In genomic region chr1:39368045-39368444, GRCh38 we compare ENCODE assay signal across 17 cellular contexts.
DNase-seq lines count a peak whose midpoint lies in the region; ATAC-seq and TF ChIP-seq lines count a peak whose summit lies in the region.
"Had no signal": no experiment of that assay in that cellular context is flagged by ENCODE, and none has a peak within 500 bp of the region (broad histone marks: within the 10 kb centered on the region; RNA-seq: fewer than 3 reads in every experiment).

No MANE protein-coding gene starts in this region.

- H3K4me1 Mint-ChIP-seq in activated CD8-positive, alpha-beta T cell treated with anti-CD3 and anti-CD28 coated beads for 36 hours (ENCODE audit: low read depth), result no peaks in the 10 kb centered on the region
- H3K4me1 Mint-ChIP-seq: CD8-positive, alpha-beta memory T cell had no signal

- H3K4me1 ChIP-seq in cardiac muscle cell (ENCODE audit: low read depth) (peaks cover 5% of the 10 kb centered on the region), heart left ventricle (peaks cover 0 to 10% (median 1%) of the 10 kb centered on the region in 12 donors)
- H3K4me1 ChIP-seq: BLaER1 had no signal

- H3K36me3 Mint-ChIP-seq in activated CD8-positive, alpha-beta T cell treated with anti-CD3 and anti-CD28 coated beads for 36 hours (ENCODE audit: low read depth), result peaks cover 51% of the 10 kb centered on the region

- POLR2A ChIA-PET in activated CD8-positive, alpha-beta T cell treated with anti-CD3 and anti-CD28 coated beads for 36 hours (lab: Charles Lee), result interaction anchor here (0.6 kb wide), 1 partner anchor 189 kb away, joined by 3 read pairs; no protein-coding TSS in a partner anchor

- WGBS in heart left ventricle, 4 donors, result 90 to 100% (median 93%) methylated on average over 1 of the region's 1 CpG

- no peaks in the 10 kb centered on the region for H3K9me3 Mint-ChIP-seq in activated CD8-positive, alpha-beta T cell treated with anti-CD3 and anti-CD28 coated beads for 36 hours
- H3K9me3 Mint-ChIP-seq: CD8-positive, alpha-beta memory T cell had no signal

- TF ChIP-seq CTCF in cardiac muscle cell (IDR thresholded peaks at IDR 0.05; ENCODE audit: low read depth, low read length) (no peak), heart left ventricle (IDR thresholded peaks at IDR 0.05) (no peak), GM13976 (IDR thresholded peaks at IDR 0.05; ENCODE audit: borderline replicate concordance, control extremely low read depth, extremely low read depth, insufficient read depth, missing control alignments) (no peak)
- no peak for TF ChIP-seq CTCF in activated CD8-positive, alpha-beta T cell treated with anti-CD3 and anti-CD28 coated beads for 36 hours (IDR thresholded peaks at IDR 0.05)

- DNase-seq in cardiac muscle cell (ENCODE audit: low read depth in 1 of 2, low spot score in 1 of 2) (no peak), heart left ventricle (no peak), myocyte (ENCODE audit: low read depth) (peak; percentile 65), GM13976 (ENCODE audit: low spot score) (no peak)
- no peak for DNase-seq in activated CD8-positive, alpha-beta T cell treated with anti-CD3 and anti-CD28 coated beads for 36 hours
- DNase-seq: CD8-positive, alpha-beta memory T cell; DND-41; MV-4-11; NCI-H1417 treated with DMSO at 0.1 percent for 48 hours; NCI-H1930; NCI-H446 treated with DMSO at 0.1 percent for 48 hours; PC-3 had no signal

- TF ChIP-seq POLR2A in heart left ventricle (IDR thresholded peaks at IDR 0.05), result no peak

- peaks cover 57% of the 10 kb centered on the region for H3K36me3 ChIP-seq in cardiac muscle cell
- H3K36me3 ChIP-seq in heart left ventricle, result peaks cover 0 to 99% (median 96%) of the 10 kb centered on the region in 9 donors

- CTCF ChIA-PET in activated CD8-positive, alpha-beta T cell treated with anti-CD3 and anti-CD28 coated beads for 36 hours (lab: Charles Lee), result interaction anchor here (0.6 to 1.4 kb wide), 5 partner anchors 10 to 176 kb away, joined by 3 to 4 read pairs (median 3); no protein-coding TSS in a partner anchor

- H3K27me3 Mint-ChIP-seq in activated CD8-positive, alpha-beta T cell treated with anti-CD3 and anti-CD28 coated beads for 36 hours, result no peaks in the 10 kb centered on the region
- H3K27me3 Mint-ChIP-seq: CD8-positive, alpha-beta memory T cell had no signal

- intact Hi-C loops in heart left ventricle (cut with DNase I), result loop anchor here in 3 of 10 donors (5.0 to 10.0 kb wide), 3 partner anchors 47 to 184 kb away; no protein-coding TSS in a partner anchor
- intact Hi-C loops in activated CD8-positive, alpha-beta T cell treated with anti-CD3 and anti-CD28 coated beads for 36 hours (cut with micrococcal nuclease), result no loop called here

- no peak for ATAC-seq in heart left ventricle
- no peak for ATAC-seq in activated CD8-positive, alpha-beta T cell treated with anti-CD3 and anti-CD28 coated beads for 36 hours
- no peak for ATAC-seq in HG03442 (IDR thresholded peaks at IDR 0.05; ENCODE audit: unreplicated experiment)
- ATAC-seq in SK-N-SH treated with all-trans-retinoic acid at 6 μM for 48 hours, result no peak
- ATAC-seq: HCT116, K562, PC-3 had no signal

- H3K27me3 ChIP-seq in cardiac muscle cell, result no peaks in the 10 kb centered on the region
- H3K27me3 ChIP-seq in heart left ventricle, result no peaks in the 10 kb centered on the region
- H3K27me3 ChIP-seq: BLaER1 had no signal

- no peaks in the 10 kb centered on the region for H3K9me3 ChIP-seq in cardiac muscle cell (ENCODE audit: low read depth)
- no peaks in the 10 kb centered on the region for H3K9me3 ChIP-seq in heart left ventricle
- H3K9me3 ChIP-seq: BLaER1 had no signal

- no peak overlapping the region for H3K4me3 ChIP-seq in cardiac muscle cell
- H3K4me3 ChIP-seq in heart left ventricle, result no peak overlapping the region
- H3K4me3 ChIP-seq: BLaER1, K562 had no signal

- in situ Hi-C loops in GM13976 (cut with MboI; ENCODE audit: low sequenced_read_pairs, unreplicated experiment), result no loop called here

- H3K27ac Mint-ChIP-seq in activated CD8-positive, alpha-beta T cell treated with anti-CD3 and anti-CD28 coated beads for 36 hours, result peak overlapping the region; percentile 59

- H3K4me3 Mint-ChIP-seq in activated CD8-positive, alpha-beta T cell treated with anti-CD3 and anti-CD28 coated beads for 36 hours, result no peak overlapping the region
- H3K4me3 Mint-ChIP-seq: CD8-positive, alpha-beta memory T cell had no signal

- H3K27ac ChIP-seq in cardiac muscle cell (peak overlapping the region; percentile 28), heart left ventricle (peak overlapping the region in 1 of 12 donors; percentile 63)
- H3K27ac ChIP-seq: BLaER1 had no signal

TF ChIP-seq in SK-N-SH treated with all-trans-retinoic acid at 6 μM for 48 hours, 23 proteins besides CTCF, POLR2A, EP300 and RAD21:
- TF ChIP-seq ZFP3 (CRISPR knock-in tag; IDR thresholded peaks at IDR 0.05), result no peak
- no peak for TF ChIP-seq ZNF8 (CRISPR knock-in tag; IDR thresholded peaks at IDR 0.05)
- no peak for TF ChIP-seq PATZ1 (CRISPR knock-in tag; IDR thresholded peaks at IDR 0.05; ENCODE audit: borderline replicate concordance)
- no peak for TF ChIP-seq ARNTL (CRISPR knock-in tag; IDR thresholded peaks at IDR 0.05; ENCODE audit: borderline replicate concordance, low read depth)
- TF ChIP-seq POU6F1 (CRISPR knock-in tag; IDR thresholded peaks at IDR 0.05; ENCODE audit: borderline replicate concordance, low read depth), result no peak
- no peak for TF ChIP-seq ZNF70 (CRISPR knock-in tag; IDR thresholded peaks at IDR 0.05)
- no peak for TF ChIP-seq SNAI2 (CRISPR knock-in tag; IDR thresholded peaks at IDR 0.05)
- TF ChIP-seq TSHZ2 (CRISPR knock-in tag; IDR thresholded peaks at IDR 0.05), result no peak
- no peak for TF ChIP-seq CREB5 (CRISPR knock-in tag; IDR thresholded peaks at IDR 0.05; ENCODE audit: low read depth)
- no peak for TF ChIP-seq ISL1 (CRISPR knock-in tag; IDR thresholded peaks at IDR 0.05)
TF ChIP-seq in SK-N-SH treated with all-trans-retinoic acid at 6 μM for 48 hours: peak in this region for 0.
